In genomic region chr12:116609715-116610114, GRCh38 we compare ENCODE assay signal across 8 cellular contexts. TPM values are rescaled to one million over a fixed set of nuclear protein-coding genes. Genes with fewer than 3 reads are reported as not detected.
DNase-seq lines count a peak whose midpoint lies in the region; ATAC-seq and TF ChIP-seq lines count a peak whose summit lies in the region.

No MANE protein-coding gene starts in this region.

- peak overlapping the region; percentile 65 for H3K9ac ChIP-seq in mesenchymal stem cell (ENCODE audit: low read length)

- H3K14ac ChIP-seq in mesenchymal stem cell (ENCODE audit: low read length in 2 of 2) = no peak overlapping the region

- H3K4me3 ChIP-seq in HFF-Myc (replicated peaks; ENCODE audit: low read depth, low read length) = no peak overlapping the region
- no peak overlapping the region for H3K4me3 ChIP-seq in mesenchymal stem cell (ENCODE audit: insufficient read depth in 1 of 2, low read depth in 1 of 2, low read length in 2 of 2)

- POLR2A ChIA-PET in activated CD4-positive, alpha-beta memory T cell treated with anti-CD3 and anti-CD28 coated beads, Interleukin-2, amount 10 ng/mL, durations not matched to agents 7 days and 5 days (lab: Charles Lee) = no interaction called here

- no peaks in the 10 kb centered on the region for H3K4me1 ChIP-seq in mesenchymal stem cell (ENCODE audit: control insufficient read depth, insufficient read depth, low read depth, low read length)

- no peak for TF ChIP-seq POLR2A in GM18505 (IDR thresholded peaks at IDR 0.05; ENCODE audit: borderline replicate concordance, extremely low read depth, insufficient read depth, insufficient read length)

- H3K4ac ChIP-seq in mesenchymal stem cell (ENCODE audit: low read depth in 1 of 2, low read length in 2 of 2) = no peak overlapping the region

- no peak overlapping the region for H3K23ac ChIP-seq in mesenchymal stem cell (ENCODE audit: low read length in 2 of 2)

- H3K9me3 ChIP-seq in mesenchymal stem cell (ENCODE audit: control insufficient read depth, low read length) = no peaks in the 10 kb centered on the region

- 92% methylated on average over 5 of the region's 5 CpGs for WGBS in mesenchymal stem cell

- H2BK120ac ChIP-seq in mesenchymal stem cell (ENCODE audit: low read depth, low read length) = no peak overlapping the region

- H2BK5ac ChIP-seq in mesenchymal stem cell (ENCODE audit: low read depth, low read length, poor library complexity, severe bottlenecking) = no peak overlapping the region

- H3K36me3 ChIP-seq in mesenchymal stem cell (ENCODE audit: control insufficient read depth in 1 of 2, insufficient read depth in 2 of 2, low read depth in 1 of 2, low read length in 2 of 2) = no peaks in the 10 kb centered on the region

- H3K27ac Mint-ChIP-seq in activated CD4-positive, alpha-beta memory T cell treated with anti-CD3 and anti-CD28 coated beads, Interleukin-2, amount 10 ng/mL, durations not matched to agents 7 days and 5 days = no peak overlapping the region

- no peak overlapping the region for H2BK12ac ChIP-seq in mesenchymal stem cell (ENCODE audit: low read length in 2 of 2)

- peaks cover 0 to 8% of the 10 kb centered on the region in 2 experiments for H3K27me3 ChIP-seq in mesenchymal stem cell (ENCODE audit: control insufficient read depth in 1 of 2, insufficient read depth in 1 of 2, low read length in 2 of 2)

- CTCF ChIA-PET in activated CD4-positive, alpha-beta memory T cell treated with anti-CD3 and anti-CD28 coated beads, Interleukin-2, amount 10 ng/mL, durations not matched to agents 7 days and 5 days (lab: Charles Lee) = interaction anchor here (0.8 to 2.3 kb wide), 3 partner anchors 10 to 612 kb away, joined by 3 to 9 read pairs (median 4); no protein-coding TSS in a partner anchor

- H3K79me1 ChIP-seq in mesenchymal stem cell (replicated peaks; ENCODE audit: low read length, poor library complexity, severe bottlenecking) = no peaks in the 10 kb centered on the region

- H3K18ac ChIP-seq in mesenchymal stem cell (ENCODE audit: low read depth in 1 of 2, low read length in 2 of 2) = no peak overlapping the region

- H2AFZ ChIP-seq in mesenchymal stem cell (ENCODE audit: low read depth, low read length) = no peak overlapping the region

- H3K4me3 Mint-ChIP-seq in activated CD4-positive, alpha-beta memory T cell treated with anti-CD3 and anti-CD28 coated beads, Interleukin-2, amount 10 ng/mL, durations not matched to agents 7 days and 5 days = no peak overlapping the region

- no peak overlapping the region for H4K8ac ChIP-seq in mesenchymal stem cell (ENCODE audit: low read length)

- no peak overlapping the region for H3K4me2 ChIP-seq in mesenchymal stem cell (ENCODE audit: low read length, poor library complexity, severe bottlenecking)

- peak; percentile 44 for TF ChIP-seq CTCF in HFF-Myc (IDR thresholded peaks at IDR 0.05; ENCODE audit: low read depth, low read length, missing control alignments)

- H3K27ac ChIP-seq in mesenchymal stem cell (ENCODE audit: low read length, poor library complexity, severe bottlenecking) = no peak overlapping the region

- DNase-seq in CD1c-positive myeloid dendritic cell (ENCODE audit: extremely low spot score) (peak; percentile 21), HFF-Myc (ENCODE audit: extremely low read depth, low read depth) (no peak), mesenchymal stem cell (no peak), SW 1271 (lab: John Stamatoyannopoulos, UW) (no peak)
- peak; percentile 38 for DNase-seq in activated CD4-positive, alpha-beta memory T cell treated with anti-CD3 and anti-CD28 coated beads, Interleukin-2, amount 10 ng/mL, durations not matched to agents 7 days and 5 days

- H3K9me3 Mint-ChIP-seq in activated CD4-positive, alpha-beta memory T cell treated with anti-CD3 and anti-CD28 coated beads, Interleukin-2, amount 10 ng/mL, durations not matched to agents 7 days and 5 days = no peaks in the 10 kb centered on the region

- H2BK15ac ChIP-seq in mesenchymal stem cell (ENCODE audit: low read depth, poor library complexity, severe bottlenecking) = no peak overlapping the region

- no peak overlapping the region for H4K91ac ChIP-seq in mesenchymal stem cell (ENCODE audit: low read length)

- ATAC-seq in GM21825 (IDR thresholded peaks at IDR 0.05; ENCODE audit: unreplicated experiment) (no peak), GM18505 (IDR thresholded peaks at IDR 0.05; ENCODE audit: unreplicated experiment) (no peak), HG02571 (IDR thresholded peaks at IDR 0.05; ENCODE audit: unreplicated experiment) (no peak)

- peaks cover 9% of the 10 kb centered on the region for H3K4me1 Mint-ChIP-seq in activated CD4-positive, alpha-beta memory T cell treated with anti-CD3 and anti-CD28 coated beads, Interleukin-2, amount 10 ng/mL, durations not matched to agents 7 days and 5 days

- H3K27me3 Mint-ChIP-seq in activated CD4-positive, alpha-beta memory T cell treated with anti-CD3 and anti-CD28 coated beads, Interleukin-2, amount 10 ng/mL, durations not matched to agents 7 days and 5 days = peaks cover 7% of the 10 kb centered on the region

- H2AK5ac ChIP-seq in mesenchymal stem cell (ENCODE audit: low read length, severe bottlenecking) = no peak overlapping the region

- H3K36me3 Mint-ChIP-seq in activated CD4-positive, alpha-beta memory T cell treated with anti-CD3 and anti-CD28 coated beads, Interleukin-2, amount 10 ng/mL, durations not matched to agents 7 days and 5 days (ENCODE audit: low read depth) = no peaks in the 10 kb centered on the region

RNA-seq across cellular contexts. Expression of gene MAP1LC3B2, which starts 50.5 kb away (rescaled TPM):
- total RNA-seq in activated CD4-positive, alpha-beta memory T cell treated with anti-CD3 and anti-CD28 coated beads, Interleukin-2, amount 10 ng/mL, durations not matched to agents 7 days and 5 days = under 1 TPM; 0.68 to 0.83 TPM
- polyA plus RNA-seq in mesenchymal stem cell (2013, experiment 1 of 2) = 0.32 TPM
- 0.60 TPM for polyA plus RNA-seq in mesenchymal stem cell (2013, experiment 2 of 2)

Comparison
In these comparisons a context has a peak if more than half of its experiments do, and no peak if none do; other contexts are left out.
1. DNase-seq: peak in CD1c-positive myeloid dendritic cell (single experiment) and activated CD4-positive, alpha-beta memory T cell treated with anti-CD3 and anti-CD28 coated beads, Interleukin-2, amount 10 ng/mL, durations not matched to agents 7 days and 5 days (single experiment); none in HFF-Myc (single experiment), mesenchymal stem cell (single experiment) and SW 1271 (0 of 2).